2 cellular contexts compared by ENCODE assay signal in the genomic region with DNA sequence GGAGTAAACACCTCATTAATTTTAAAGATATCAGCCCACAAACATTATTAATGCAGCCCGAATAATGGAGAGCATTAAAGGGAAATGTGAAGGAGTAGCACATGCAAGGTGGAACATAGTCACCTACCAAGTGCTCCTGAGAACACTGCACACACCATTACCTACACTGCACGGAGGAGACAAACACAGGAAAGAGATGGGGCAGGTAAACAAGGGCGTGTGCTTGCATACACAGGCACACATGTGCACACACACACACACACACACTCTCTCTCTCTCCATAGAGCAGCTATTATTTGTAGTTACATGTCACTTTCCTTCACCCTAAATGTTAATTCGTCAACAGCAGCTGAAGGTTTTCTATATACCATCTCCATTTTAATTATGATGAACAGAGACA.
TF ChIP-seq lines count a peak whose summit lies in the region.

No MANE protein-coding gene starts in this region.

TF ChIP-seq in H1, 55 proteins besides CTCF, POLR2A, EP300 and RAD21:
- no peak for TF ChIP-seq CEBPB (IDR thresholded peaks at IDR 0.05; ENCODE audit: low read depth, low read length)
- no peak for TF ChIP-seq HDAC2 (IDR thresholded peaks at IDR 0.05; ENCODE audit: borderline replicate concordance in 1 of 2, low read depth in 2 of 2, low read length in 2 of 2)
- TF ChIP-seq SUZ12 (IDR thresholded peaks at IDR 0.05; ENCODE audit: low read length) = no peak
- no peak for TF ChIP-seq SP1 (IDR thresholded peaks at IDR 0.05; ENCODE audit: low read depth, low read length)
- TF ChIP-seq, protein P1, sequence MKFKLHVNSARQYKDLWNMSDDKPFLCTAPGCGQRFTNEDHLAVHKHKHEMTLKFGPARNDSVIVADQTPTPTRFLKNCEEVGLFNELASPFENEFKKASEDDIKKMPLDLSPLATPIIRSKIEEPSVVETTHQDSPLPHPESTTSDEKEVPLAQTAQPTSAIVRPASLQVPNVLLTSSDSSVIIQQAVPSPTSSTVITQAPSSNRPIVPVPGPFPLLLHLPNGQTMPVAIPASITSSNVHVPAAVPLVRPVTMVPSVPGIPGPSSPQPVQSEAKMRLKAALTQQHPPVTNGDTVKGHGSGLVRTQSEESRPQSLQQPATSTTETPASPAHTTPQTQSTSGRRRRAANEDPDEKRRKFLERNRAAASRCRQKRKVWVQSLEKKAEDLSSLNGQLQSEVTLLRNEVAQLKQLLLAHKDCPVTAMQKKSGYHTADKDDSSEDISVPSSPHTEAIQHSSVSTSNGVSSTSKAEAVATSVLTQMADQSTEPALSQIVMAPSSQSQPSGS (IDR thresholded peaks at IDR 0.05; ENCODE audit: low read length) = no peak
- TF ChIP-seq, protein P2, sequence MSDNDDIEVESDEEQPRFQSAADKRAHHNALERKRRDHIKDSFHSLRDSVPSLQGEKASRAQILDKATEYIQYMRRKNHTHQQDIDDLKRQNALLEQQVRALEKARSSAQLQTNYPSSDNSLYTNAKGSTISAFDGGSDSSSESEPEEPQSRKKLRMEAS (IDR thresholded peaks at IDR 0.05) = no peak
- TF ChIP-seq BACH1 (IDR thresholded peaks at IDR 0.05; ENCODE audit: low read length) = no peak
- no peak for TF ChIP-seq SIN3A (conservative IDR thresholded peaks at IDR 0.05 in 1 of 2, IDR thresholded peaks at IDR 0.05 in 1 of 2; ENCODE audit: low read depth in 1 of 2, low read length in 2 of 2)
- TF ChIP-seq, protein P3, sequence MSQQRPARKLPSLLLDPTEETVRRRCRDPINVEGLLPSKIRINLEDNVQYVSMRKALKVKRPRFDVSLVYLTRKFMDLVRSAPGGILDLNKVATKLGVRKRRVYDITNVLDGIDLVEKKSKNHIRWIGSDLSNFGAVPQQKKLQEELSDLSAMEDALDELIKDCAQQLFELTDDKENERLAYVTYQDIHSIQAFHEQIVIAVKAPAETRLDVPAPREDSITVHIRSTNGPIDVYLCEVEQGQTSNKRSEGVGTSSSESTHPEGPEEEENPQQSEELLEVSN (IDR thresholded peaks at IDR 0.05) = no peak
- no peak for TF ChIP-seq CHD2 (IDR thresholded peaks at IDR 0.05; ENCODE audit: low read length)
- TF ChIP-seq SAP30 (IDR thresholded peaks at IDR 0.05; ENCODE audit: insufficient read depth, insufficient replicate concordance, low read length) = no peak
- TF ChIP-seq EZH2 (IDR thresholded peaks at IDR 0.05; ENCODE audit: low read depth, low read length, severe bottlenecking) = no peak

TF ChIP-seq in SK-N-SH treated with all-trans-retinoic acid at 6 μM for 48 hours, 23 proteins besides CTCF, POLR2A, EP300 and RAD21:
- TF ChIP-seq ARNTL (CRISPR knock-in tag; IDR thresholded peaks at IDR 0.05; ENCODE audit: borderline replicate concordance, low read depth) = no peak
- TF ChIP-seq, protein P4, sequence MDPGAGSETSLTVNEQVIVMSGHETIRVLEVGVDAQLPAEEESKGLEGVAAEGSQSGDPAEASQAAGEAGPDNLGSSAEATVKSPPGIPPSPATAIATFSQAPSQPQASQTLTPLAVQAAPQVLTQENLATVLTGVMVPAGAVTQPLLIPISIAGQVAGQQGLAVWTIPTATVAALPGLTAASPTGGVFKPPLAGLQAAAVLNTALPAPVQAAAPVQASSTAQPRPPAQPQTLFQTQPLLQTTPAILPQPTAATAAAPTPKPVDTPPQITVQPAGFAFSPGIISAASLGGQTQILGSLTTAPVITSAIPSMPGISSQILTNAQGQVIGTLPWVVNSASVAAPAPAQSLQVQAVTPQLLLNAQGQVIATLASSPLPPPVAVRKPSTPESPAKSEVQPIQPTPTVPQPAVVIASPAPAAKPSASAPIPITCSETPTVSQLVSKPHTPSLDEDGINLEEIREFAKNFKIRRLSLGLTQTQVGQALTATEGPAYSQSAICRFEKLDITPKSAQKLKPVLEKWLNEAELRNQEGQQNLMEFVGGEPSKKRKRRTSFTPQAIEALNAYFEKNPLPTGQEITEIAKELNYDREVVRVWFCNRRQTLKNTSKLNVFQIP (CRISPR knock-in tag; IDR thresholded peaks at IDR 0.05; ENCODE audit: borderline replicate concordance, low read depth) = no peak
